In the genomic region with DNA sequence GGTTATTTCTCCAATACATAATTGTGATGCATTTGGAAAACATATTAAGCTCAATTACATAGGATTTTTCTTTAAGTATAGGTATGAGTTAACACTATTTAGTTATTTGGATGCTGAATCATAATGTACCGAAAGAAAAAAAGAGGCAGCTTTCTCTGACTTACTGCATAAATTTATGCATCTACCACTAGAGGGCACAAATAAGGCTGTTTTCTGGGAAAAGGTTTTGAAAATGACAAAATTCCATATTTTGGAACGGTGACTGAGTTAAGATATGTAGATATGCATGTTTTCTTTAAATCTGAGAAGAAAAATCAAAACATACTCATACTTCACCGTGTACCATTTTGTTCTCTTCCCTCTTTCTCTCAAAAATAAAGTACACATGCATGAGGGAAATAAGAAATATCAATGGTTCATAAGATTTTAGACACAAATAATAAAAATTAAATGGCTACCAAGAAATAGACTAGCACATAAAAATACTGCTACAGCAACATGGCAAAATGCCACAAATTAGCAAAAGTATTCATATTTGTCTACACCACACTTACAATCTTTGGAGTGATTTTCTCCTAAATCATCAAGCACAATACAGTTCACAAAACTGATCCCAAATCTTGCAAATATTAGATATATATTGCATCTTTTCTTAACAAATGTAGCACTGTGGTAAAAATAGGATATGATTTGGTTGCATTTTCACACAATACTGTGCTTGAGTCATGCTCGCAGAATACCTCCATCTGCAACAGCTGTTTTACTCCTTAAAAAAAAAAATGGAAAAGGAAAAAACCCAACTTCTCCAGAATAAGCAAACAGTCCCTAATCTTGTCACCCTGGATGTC, we compare ENCODE assay signal across 9 cellular contexts.
DNase-seq lines count a peak whose midpoint lies in the region; ATAC-seq and TF ChIP-seq lines count a peak whose summit lies in the region.
"Had no signal": no experiment of that assay in that cellular context is flagged by ENCODE, and none has a peak within 500 bp of the region (broad histone marks: within the 10 kb centered on the region; RNA-seq: fewer than 3 reads in every experiment).

No MANE protein-coding gene starts in this region.

- no peak overlapping the region for H3K4me3 Mint-ChIP-seq in T-helper 2 cell treated with Interferon-gamma antibody and Interleukin-4, amounts not matched to agents 5 μg/mL and 100 μg/mL, for 36 hours
- H3K4me3 Mint-ChIP-seq: memory B cell had no signal

- peak; percentile 89 for TF ChIP-seq CTCF in VCaP (conservative IDR thresholded peaks at IDR 0.05)

- peak; percentile 47 for ATAC-seq in HG03378 (IDR thresholded peaks at IDR 0.05; ENCODE audit: unreplicated experiment)
- ATAC-seq in GM19397 (IDR thresholded peaks at IDR 0.05; ENCODE audit: unreplicated experiment): no peak

- DNase-seq in ELR (ENCODE audit: low read depth) (peak; percentile 53), kidney glomerular epithelial cell (lab: John Stamatoyannopoulos, UW) (peak; percentile 35), KG1 (lab: John Stamatoyannopoulos, UW) (no peak)
- DNase-seq in T-helper 2 cell treated with Interferon-gamma antibody and Interleukin-4, amounts not matched to agents 5 μg/mL and 100 μg/mL, for 36 hours (ENCODE audit: low spot score): no peak
- DNase-seq in activated CD4-positive, alpha-beta T cell treated with anti-CD3 and anti-CD28 coated beads, Interleukin-2, amount 50 U/mL, for 4 hours: no peak

- no peaks in the 10 kb centered on the region for H3K27me3 Mint-ChIP-seq in T-helper 2 cell treated with Interferon-gamma antibody and Interleukin-4, amounts not matched to agents 5 μg/mL and 100 μg/mL, for 36 hours (ENCODE audit: low read depth)
- H3K27me3 Mint-ChIP-seq: memory B cell had no signal

- no peak overlapping the region for H3K27ac Mint-ChIP-seq in T-helper 2 cell treated with Interferon-gamma antibody and Interleukin-4, amounts not matched to agents 5 μg/mL and 100 μg/mL, for 36 hours
- H3K27ac Mint-ChIP-seq: memory B cell had no signal

- H3K36me3 Mint-ChIP-seq in T-helper 2 cell treated with Interferon-gamma antibody and Interleukin-4, amounts not matched to agents 5 μg/mL and 100 μg/mL, for 36 hours (ENCODE audit: low read depth): no peaks in the 10 kb centered on the region
- H3K36me3 Mint-ChIP-seq: memory B cell had no signal

- H3K27ac ChIP-seq in VCaP: no peak overlapping the region

- no peaks in the 10 kb centered on the region for H3K4me1 Mint-ChIP-seq in T-helper 2 cell treated with Interferon-gamma antibody and Interleukin-4, amounts not matched to agents 5 μg/mL and 100 μg/mL, for 36 hours (ENCODE audit: low read depth)
- H3K4me1 Mint-ChIP-seq: memory B cell had no signal

- no peaks in the 10 kb centered on the region for H3K9me3 Mint-ChIP-seq in T-helper 2 cell treated with Interferon-gamma antibody and Interleukin-4, amounts not matched to agents 5 μg/mL and 100 μg/mL, for 36 hours
- H3K9me3 Mint-ChIP-seq: memory B cell had no signal

Comparison
In these comparisons a context has a peak if more than half of its experiments do, and no peak if none do; other contexts are left out.
1. DNase-seq: peak in ELR (single experiment) and kidney glomerular epithelial cell (single experiment); none in T-helper 2 cell treated with Interferon-gamma antibody and Interleukin-4, amounts not matched to agents 5 μg/mL and 100 μg/mL, for 36 hours (single experiment), activated CD4-positive, alpha-beta T cell treated with anti-CD3 and anti-CD28 coated beads, Interleukin-2, amount 50 U/mL, for 4 hours (0 of 2) and KG1 (single experiment).